Comparison of ENCODE assay signal across 18 cellular contexts in the genomic region with DNA sequence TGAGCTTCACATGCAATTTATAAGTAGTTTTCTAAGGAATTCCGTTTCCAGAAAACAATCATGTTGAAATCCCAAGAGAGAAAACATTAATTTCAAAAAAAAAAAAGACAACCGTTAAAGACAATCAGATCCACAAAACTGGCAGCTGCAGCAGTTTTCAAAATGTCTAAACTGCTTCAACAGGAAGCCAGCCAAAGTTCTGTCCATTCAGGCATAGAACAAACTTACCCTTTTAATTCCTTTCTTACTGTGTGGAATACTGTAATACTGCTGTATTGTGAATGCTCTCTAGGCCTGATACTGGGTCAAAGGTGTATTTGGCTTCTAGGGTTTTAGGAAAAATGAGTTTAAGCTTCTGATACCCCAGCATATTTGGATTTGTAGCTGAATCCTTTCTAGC. TPM values are rescaled to one million over a fixed set of nuclear protein-coding genes. Genes with fewer than 3 reads are reported as not detected.
DNase-seq lines count a peak whose midpoint lies in the region; ATAC-seq and TF ChIP-seq lines count a peak whose summit lies in the region.
"Had no signal": no experiment of that assay in that cellular context is flagged by ENCODE, and none has a peak within 500 bp of the region (broad histone marks: within the 10 kb centered on the region; RNA-seq: fewer than 3 reads in every experiment).

No MANE protein-coding gene starts in this region.

- H3K79me2 ChIP-seq in GM23248 (ENCODE audit: insufficient read depth): no peaks in the 10 kb centered on the region

- no peak overlapping the region for H2AFZ ChIP-seq in GM23248

- no peak for TF ChIP-seq POLR2A in heart left ventricle (IDR thresholded peaks at IDR 0.05)

- WGBS in GM23248 (ENCODE audit: low coverage in 1 of 2, low lambda C conversion rate in 2 of 2, missing lambda C conversion rate in 2 of 2), 2 experiments: 16 to 36% methylated on average over 2 of the region's 2 CpGs
- WGBS in heart left ventricle, 4 donors: 34 to 60% (median 38%) methylated on average over 2 of the region's 2 CpGs

- H3K9me2 ChIP-seq in GM23248 (ENCODE audit: insufficient read depth): no peaks in the 10 kb centered on the region

- DNase-seq in GM23248 (peak; percentile 47), RPMI7951 (ENCODE audit: low read depth) (peak; percentile 35), fibroblast of pulmonary artery (ENCODE audit: low read depth) (peak; percentile 4), pons (ENCODE audit: low spot score) (peak; percentile 12), islet precursor cell (no peak), heart left ventricle (no peak)
- DNase-seq: activated CD4-positive, CD25-positive, alpha-beta regulatory T cell treated with anti-CD3 and anti-CD28 coated beads, Interleukin-2, amount 50 U/mL, for 72 hours; activated CD8-positive, alpha-beta memory T cell treated with anti-CD3 and anti-CD28 coated beads, Interleukin-2, amount 10 ng/mL, durations not matched to agents 7 days and 5 days; activated effector memory CD4-positive, alpha-beta T cell treated with anti-CD3 and anti-CD28 coated beads, Interleukin-2, amount 50 U/mL, for 16 hours; DMS53; mucosa of descending colon; pancreas had no signal

- in situ Hi-C loops in GM23248 (cut with MboI): no loop called here

- intact Hi-C loops in heart left ventricle (cut with DNase I): no loop called here

- H3K9ac ChIP-seq in GM23248: no peak overlapping the region

- H3K27ac ChIP-seq in GM23248: peak overlapping the region; percentile 24; the same call in 1 of the 2 replicates
- H3K27ac ChIP-seq in heart left ventricle: no peak overlapping the region
- H3K27ac ChIP-seq: epithelial cell of prostate, pancreas, tibial nerve had no signal

- no peak for ATAC-seq in HG02970 (IDR thresholded peaks at IDR 0.05; ENCODE audit: low FRiP score, unreplicated experiment)
- no peak for ATAC-seq in GM18867 (IDR thresholded peaks at IDR 0.05; ENCODE audit: unreplicated experiment)
- ATAC-seq in heart left ventricle: no peak
- ATAC-seq: activated CD8-positive, alpha-beta memory T cell treated with anti-CD3 and anti-CD28 coated beads, Interleukin-2, amount 10 ng/mL, durations not matched to agents 7 days and 5 days; mucosa of descending colon; pancreas; stimulated activated effector memory CD8-positive, alpha-beta T cell treated with anti-CD3 and anti-CD28 coated beads, Interleukin-12 subunit alpha, Interleukin-12 subunit beta, amount 100 ng/mL, for 72 hours had no signal

- H3K27me3 ChIP-seq in GM23248 (replicated peaks; ENCODE audit: insufficient read depth): no peaks in the 10 kb centered on the region
- peaks cover 0 to 32% (median 0%) of the 10 kb centered on the region in 9 donors for H3K27me3 ChIP-seq in heart left ventricle
- H3K27me3 ChIP-seq: pancreas, tibial nerve had no signal

- no peaks in the 10 kb centered on the region for H4K20me1 ChIP-seq in GM23248 (ENCODE audit: insufficient read depth)

- H3K36me3 ChIP-seq in GM23248 (ENCODE audit: low read depth) (no peaks in the 10 kb centered on the region), heart left ventricle (no peaks in the 10 kb centered on the region)
- H3K36me3 ChIP-seq: pancreas, tibial nerve had no signal

- H3K4me1 ChIP-seq in GM23248 (ENCODE audit: insufficient read depth): peaks cover 23% of the 10 kb centered on the region
- H3K4me1 ChIP-seq in heart left ventricle: no peaks in the 10 kb centered on the region
- H3K4me1 ChIP-seq: pancreas had no signal

- H3K9me3 ChIP-seq in GM23248 (ENCODE audit: low read depth) (no peaks in the 10 kb centered on the region), heart left ventricle (no peaks in the 10 kb centered on the region)
- H3K9me3 ChIP-seq: mucosa of descending colon, pancreas, tibial nerve had no signal

- peak overlapping the region; percentile 44 for H3K4me2 ChIP-seq in GM23248 (ENCODE audit: unreplicated experiment)

- TF ChIP-seq CTCF in fibroblast of pulmonary artery (IDR thresholded peaks at IDR 0.05; ENCODE audit: low read length, missing control alignments) (no peak), heart left ventricle (IDR thresholded peaks at IDR 0.05) (no peak)

- peaks cover 25% of the 10 kb centered on the region for H3F3A ChIP-seq in GM23248 (ENCODE audit: insufficient read depth)

- no peak overlapping the region for H3K4me3 ChIP-seq in GM23248
- no peak overlapping the region for H3K4me3 ChIP-seq in fibroblast of pulmonary artery (replicated peaks; ENCODE audit: low read depth, low read length)
- no peak overlapping the region for H3K4me3 ChIP-seq in heart left ventricle
- H3K4me3 ChIP-seq: mucosa of descending colon, pancreas, tibial nerve had no signal

RNA-seq across cellular contexts. Expression of a gene that starts 31.6 kb away (rescaled TPM):
- total RNA-seq in GM23248 (2014; rRNA removed; shearing (Covaris generic)): 0.89 and 0.97 TPM in 2 replicates
- polyA plus RNA-seq in GM23248 (2016; fragmentation: Nextera tagmentation; extraction: Ambion mirVana) (1.6 and 1.8 TPM in 2 replicates), heart left ventricle (under 1 TPM in 1 of 2 donors, not detected in 1; 0.07 TPM)
- 6.2 and 7.3 TPM in 2 replicates for total RNA-seq in RPMI7951 (2014; rRNA removed; shearing (Covaris generic))
- under 1 TPM in 3 of 9 donors, not detected in 6; 0.12 to 0.66 (median 0.59) TPM for total RNA-seq in heart left ventricle

RNA-seq across cellular contexts. Expression of a gene that starts 38.3 kb away (rescaled TPM):
- not detected in 2 replicates for total RNA-seq in GM23248 (2014; rRNA removed; shearing (Covaris generic))
- 0.09 TPM in 1 of 2 replicates, not detected in the other for polyA plus RNA-seq in GM23248 (2016; fragmentation: Nextera tagmentation; extraction: Ambion mirVana)
- 0.84 and 1.1 TPM in 2 replicates for total RNA-seq in RPMI7951 (2014; rRNA removed; shearing (Covaris generic))
- under 1 TPM in 2 of 9 donors, not detected in 7; 0.14 to 0.57 TPM for total RNA-seq in heart left ventricle
- polyA plus RNA-seq in heart left ventricle: under 1 TPM in 1 of 2 donors, not detected in 1; 0.03 TPM
- total RNA-seq: activated CD8-positive, alpha-beta memory T cell treated with anti-CD3 and anti-CD28 coated beads, Interleukin-2, amount 10 ng/mL, durations not matched to agents 7 days and 5 days; T-helper 2 cell treated with Interferon-gamma antibody and Interleukin-4, amounts not matched to agents 100 ng/mL and 5 ng/mL, for 36 hours had no signal

Comparison
In these comparisons a context has a peak if more than half of its experiments do, and no peak if none do; other contexts are left out.
1. DNase-seq: peak in GM23248 (single experiment), RPMI7951 (single experiment), fibroblast of pulmonary artery (single experiment) and pons (single experiment); none in islet precursor cell (single experiment) and heart left ventricle (0 of 5).